9 cellular contexts compared by ENCODE assay signal in the genomic region with DNA sequence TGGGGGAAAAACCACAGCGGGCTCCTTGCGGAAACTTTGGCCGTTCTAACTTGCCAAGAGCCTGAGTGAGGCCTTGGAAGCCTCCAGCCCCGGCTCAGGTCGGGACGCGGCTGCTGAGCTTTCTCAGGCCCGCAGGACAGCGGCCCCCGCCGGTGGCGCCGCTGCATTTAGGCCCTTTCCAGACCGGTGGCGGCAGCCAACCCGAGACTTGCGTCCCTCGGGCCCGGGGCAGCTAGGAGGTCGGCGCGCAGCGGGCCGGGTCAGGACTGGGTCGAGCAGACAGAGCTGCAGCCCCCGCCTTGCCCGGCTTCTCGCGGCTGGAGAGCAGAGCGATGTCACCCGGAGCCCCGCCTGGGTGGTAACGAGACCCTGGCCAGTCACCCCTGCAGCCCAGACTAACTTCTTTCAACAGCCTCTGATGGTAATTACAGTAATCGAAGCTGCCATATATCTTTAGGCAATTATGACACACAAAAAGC. TPM values are rescaled to one million over a fixed set of nuclear protein-coding genes. Genes with fewer than 3 reads are reported as not detected.
A peak's percentile ranks its signal among the peaks of the same experiment; 100 is the strongest.
DNase-seq lines count a peak whose midpoint lies in the region; ATAC-seq and TF ChIP-seq lines count a peak whose summit lies in the region.
"Had no signal": no experiment of that assay in that cellular context is flagged by ENCODE, and none has a peak within 500 bp of the region (broad histone marks: within the 10 kb centered on the region; RNA-seq: fewer than 3 reads in every experiment).

No MANE protein-coding gene starts in this region.

- H2BK12ac ChIP-seq in mesenchymal stem cell (ENCODE audit: low read length in 2 of 2), result no peak overlapping the region

- peak; percentile 34 for TF ChIP-seq CTCF in choroid plexus epithelial cell (conservative IDR thresholded peaks at IDR 0.05; ENCODE audit: low read depth, low read length)

- under 1% methylated on average over 34 of the region's 34 CpGs for WGBS in mesenchymal stem cell

- H4K91ac ChIP-seq in mesenchymal stem cell (ENCODE audit: low read length), result no peak overlapping the region

- H3K36me3 Mint-ChIP-seq in T-helper 2 cell treated with Interferon-gamma antibody and Interleukin-4, amounts not matched to agents 5 μg/mL and 100 μg/mL, for 36 hours (ENCODE audit: low read depth), result peaks cover 4% of the 10 kb centered on the region
- H3K36me3 Mint-ChIP-seq in activated T-helper 1 cell treated with anti-CD3 and anti-CD28 coated beads, Interleukin-12 subunit alpha, Interleukin-12 subunit beta, Interleukin-2, Interleukin-4 antibody, amounts not matched to agents 30 ng/mL and 10 ng/mL and 1 ng/mL, durations not matched to agents 14 hours and 24 hours and 36 hours (ENCODE audit: low read depth), result peaks cover 4% of the 10 kb centered on the region

- peaks cover 87% of the 10 kb centered on the region for H3K27me3 Mint-ChIP-seq in T-helper 2 cell treated with Interferon-gamma antibody and Interleukin-4, amounts not matched to agents 5 μg/mL and 100 μg/mL, for 36 hours (ENCODE audit: low read depth)
- H3K27me3 Mint-ChIP-seq in activated T-helper 1 cell treated with anti-CD3 and anti-CD28 coated beads, Interleukin-12 subunit alpha, Interleukin-12 subunit beta, Interleukin-2, Interleukin-4 antibody, amounts not matched to agents 30 ng/mL and 10 ng/mL and 1 ng/mL, durations not matched to agents 14 hours and 24 hours and 36 hours (ENCODE audit: insufficient read depth), result peaks cover 85% of the 10 kb centered on the region

- H3K27ac Mint-ChIP-seq in T-helper 2 cell treated with Interferon-gamma antibody and Interleukin-4, amounts not matched to agents 5 μg/mL and 100 μg/mL, for 36 hours, result no peak overlapping the region
- no peak overlapping the region for H3K27ac Mint-ChIP-seq in activated T-helper 1 cell treated with anti-CD3 and anti-CD28 coated beads, Interleukin-12 subunit alpha, Interleukin-12 subunit beta, Interleukin-2, Interleukin-4 antibody, amounts not matched to agents 30 ng/mL and 10 ng/mL and 1 ng/mL, durations not matched to agents 14 hours and 24 hours and 36 hours

- H3K9me3 ChIP-seq in mesenchymal stem cell (ENCODE audit: control insufficient read depth, low read length), result peaks cover 10% of the 10 kb centered on the region

- no peak for ATAC-seq in HG02973 (IDR thresholded peaks at IDR 0.05; ENCODE audit: unreplicated experiment)

- no peak overlapping the region for H2AK5ac ChIP-seq in mesenchymal stem cell (ENCODE audit: low read length, severe bottlenecking)

- no peak overlapping the region for H2BK15ac ChIP-seq in mesenchymal stem cell (ENCODE audit: low read depth, poor library complexity, severe bottlenecking)

- no peak overlapping the region for H3K4me3 Mint-ChIP-seq in T-helper 2 cell treated with Interferon-gamma antibody and Interleukin-4, amounts not matched to agents 5 μg/mL and 100 μg/mL, for 36 hours
- no peak overlapping the region for H3K4me3 Mint-ChIP-seq in activated T-helper 1 cell treated with anti-CD3 and anti-CD28 coated beads, Interleukin-12 subunit alpha, Interleukin-12 subunit beta, Interleukin-2, Interleukin-4 antibody, amounts not matched to agents 30 ng/mL and 10 ng/mL and 1 ng/mL, durations not matched to agents 14 hours and 24 hours and 36 hours

- H3K14ac ChIP-seq in mesenchymal stem cell (ENCODE audit: low read length in 2 of 2), result no peak overlapping the region

- no peak overlapping the region for H3K18ac ChIP-seq in mesenchymal stem cell (ENCODE audit: low read depth in 1 of 2, low read length in 2 of 2)

- H3K9me3 Mint-ChIP-seq in T-helper 2 cell treated with Interferon-gamma antibody and Interleukin-4, amounts not matched to agents 5 μg/mL and 100 μg/mL, for 36 hours, result no peaks in the 10 kb centered on the region
- H3K9me3 Mint-ChIP-seq in activated T-helper 1 cell treated with anti-CD3 and anti-CD28 coated beads, Interleukin-12 subunit alpha, Interleukin-12 subunit beta, Interleukin-2, Interleukin-4 antibody, amounts not matched to agents 30 ng/mL and 10 ng/mL and 1 ng/mL, durations not matched to agents 14 hours and 24 hours and 36 hours, result no peaks in the 10 kb centered on the region

- no peak overlapping the region for H4K8ac ChIP-seq in mesenchymal stem cell (ENCODE audit: low read length)

- peak; percentile 17 to 37 for DNase-seq in stimulated activated CD4-positive, alpha-beta T cell treated with anti-CD3 and anti-CD28 coated beads, Interleukin-2, amount 100 ng/mL, for 24 hours
- no peak for DNase-seq in stimulated activated CD4-positive, alpha-beta T cell treated with anti-CD3 and anti-CD28 coated beads, Interleukin-4, amount 100 ng/mL, for 4 hours
- DNase-seq in choroid plexus epithelial cell (ENCODE audit: low read depth) (peak; percentile 39), mesenchymal stem cell (peak; percentile 44), iPS-NIHi7 (ENCODE audit: extremely low spot score) (no peak)
- DNase-seq in T-helper 2 cell treated with Interferon-gamma antibody and Interleukin-4, amounts not matched to agents 5 μg/mL and 100 μg/mL, for 36 hours (ENCODE audit: low spot score), result no peak
- DNase-seq in activated T-helper 1 cell treated with anti-CD3 and anti-CD28 coated beads, Interleukin-12 subunit alpha, Interleukin-12 subunit beta, Interleukin-2, Interleukin-4 antibody, amounts not matched to agents 30 ng/mL and 10 ng/mL and 1 ng/mL, durations not matched to agents 14 hours and 24 hours and 36 hours (ENCODE audit: low spot score), result no peak
- DNase-seq: T-helper 9 cell had no signal

- no peak overlapping the region for H3K9ac ChIP-seq in mesenchymal stem cell (ENCODE audit: low read length)

- no peak overlapping the region for H2BK120ac ChIP-seq in mesenchymal stem cell (ENCODE audit: low read depth, low read length)

- peaks cover 18% of the 10 kb centered on the region for H3K4me1 Mint-ChIP-seq in T-helper 2 cell treated with Interferon-gamma antibody and Interleukin-4, amounts not matched to agents 5 μg/mL and 100 μg/mL, for 36 hours (ENCODE audit: low read depth)
- peaks cover 16% of the 10 kb centered on the region for H3K4me1 Mint-ChIP-seq in activated T-helper 1 cell treated with anti-CD3 and anti-CD28 coated beads, Interleukin-12 subunit alpha, Interleukin-12 subunit beta, Interleukin-2, Interleukin-4 antibody, amounts not matched to agents 30 ng/mL and 10 ng/mL and 1 ng/mL, durations not matched to agents 14 hours and 24 hours and 36 hours (ENCODE audit: low read depth)

- intact Hi-C loops in activated T-helper 1 cell treated with anti-CD3 and anti-CD28 coated beads, Interleukin-12 subunit alpha, Interleukin-12 subunit beta, Interleukin-2, Interleukin-4 antibody, amounts not matched to agents 30 ng/mL and 10 ng/mL and 1 ng/mL, durations not matched to agents 14 hours and 24 hours and 36 hours (cut with micrococcal nuclease), result loop anchor here (1.0 kb wide), 1 partner anchor 51 kb away; no protein-coding TSS in a partner anchor

- H3K4me3 ChIP-seq in choroid plexus epithelial cell (ENCODE audit: low read depth, low read length) (no peak overlapping the region), mesenchymal stem cell (ENCODE audit: insufficient read depth in 1 of 2, low read depth in 1 of 2, low read length in 2 of 2) (no peak overlapping the region)

- H3K27me3 ChIP-seq in mesenchymal stem cell (ENCODE audit: control insufficient read depth in 1 of 2, insufficient read depth in 1 of 2, low read length in 2 of 2), result peaks cover 95 to 100% of the 10 kb centered on the region in 2 experiments

- H3K4ac ChIP-seq in mesenchymal stem cell (ENCODE audit: low read depth in 1 of 2, low read length in 2 of 2), result no peak overlapping the region

- H3K27ac ChIP-seq in mesenchymal stem cell (ENCODE audit: low read length, poor library complexity, severe bottlenecking), result no peak overlapping the region

- no peaks in the 10 kb centered on the region for H3K79me1 ChIP-seq in mesenchymal stem cell (replicated peaks; ENCODE audit: low read length, poor library complexity, severe bottlenecking)

- H3K36me3 ChIP-seq in mesenchymal stem cell (ENCODE audit: control insufficient read depth in 1 of 2, insufficient read depth in 2 of 2, low read depth in 1 of 2, low read length in 2 of 2), result no peaks in the 10 kb centered on the region

- no peak overlapping the region for H2BK5ac ChIP-seq in mesenchymal stem cell (ENCODE audit: low read depth, low read length, poor library complexity, severe bottlenecking)

- H3K4me2 ChIP-seq in mesenchymal stem cell (ENCODE audit: low read length, poor library complexity, severe bottlenecking), result peak overlapping the region; percentile 57

- no peak overlapping the region for H2AFZ ChIP-seq in mesenchymal stem cell (ENCODE audit: low read depth, low read length)

- H3K4me1 ChIP-seq in mesenchymal stem cell (ENCODE audit: control insufficient read depth, insufficient read depth, low read depth, low read length), result peaks cover 47% of the 10 kb centered on the region

- H3K23ac ChIP-seq in mesenchymal stem cell (ENCODE audit: low read length in 2 of 2), result no peak overlapping the region

RNA-seq across cellular contexts. Expression of a gene that starts 2.7 kb away (rescaled TPM):
- not detected for polyA plus RNA-seq in mesenchymal stem cell (2013, experiment 1 of 2)
- not detected for polyA plus RNA-seq in mesenchymal stem cell (2013, experiment 2 of 2)
- total RNA-seq in activated T-helper 1 cell treated with anti-CD3 and anti-CD28 coated beads, Interleukin-12 subunit alpha, Interleukin-12 subunit beta, Interleukin-2, Interleukin-4 antibody, amounts not matched to agents 30 ng/mL and 10 ng/mL and 1 ng/mL, durations not matched to agents 14 hours and 24 hours and 36 hours, result not detected in 2 replicates

Comparison
In these comparisons a context has a peak if more than half of its experiments do, and no peak if none do; other contexts are left out.
1. DNase-seq: peak in stimulated activated CD4-positive, alpha-beta T cell treated with anti-CD3 and anti-CD28 coated beads, Interleukin-2, amount 100 ng/mL, for 24 hours (2 of 2), choroid plexus epithelial cell (single experiment) and mesenchymal stem cell (single experiment); none in stimulated activated CD4-positive, alpha-beta T cell treated with anti-CD3 and anti-CD28 coated beads, Interleukin-4, amount 100 ng/mL, for 4 hours (0 of 2), iPS-NIHi7 (single experiment), T-helper 2 cell treated with Interferon-gamma antibody and Interleukin-4, amounts not matched to agents 5 μg/mL and 100 μg/mL, for 36 hours (single experiment) and activated T-helper 1 cell treated with anti-CD3 and anti-CD28 coated beads, Interleukin-12 subunit alpha, Interleukin-12 subunit beta, Interleukin-2, Interleukin-4 antibody, amounts not matched to agents 30 ng/mL and 10 ng/mL and 1 ng/mL, durations not matched to agents 14 hours and 24 hours and 36 hours (single experiment).